In the genomic region with DNA sequence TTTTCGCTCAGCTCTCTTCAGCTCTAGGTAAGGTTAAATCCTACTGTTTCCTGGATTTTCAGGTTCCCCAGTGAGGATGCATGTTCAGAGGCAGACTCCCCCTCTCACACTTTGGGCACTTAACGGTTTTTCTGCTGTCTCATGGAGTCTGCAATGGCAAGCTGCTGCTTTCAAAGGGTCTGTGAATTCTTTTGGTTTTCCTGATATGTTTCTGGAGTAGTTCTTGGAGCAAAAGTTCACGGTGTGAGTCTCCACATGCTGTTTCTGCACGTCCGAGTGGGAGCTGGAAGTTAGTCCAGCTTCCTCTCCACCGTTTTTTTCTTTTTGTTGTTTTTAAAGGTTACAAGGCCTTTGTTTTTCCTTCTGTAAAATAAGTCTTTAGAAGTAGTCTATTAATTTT, we compare ENCODE assay signal across 13 cellular contexts. TPM values are rescaled to one million over a fixed set of nuclear protein-coding genes. Genes with fewer than 3 reads are reported as not detected.
DNase-seq lines count a peak whose midpoint lies in the region; TF ChIP-seq lines count a peak whose summit lies in the region.
"Had no signal": no experiment of that assay in that cellular context is flagged by ENCODE, and none has a peak within 500 bp of the region (broad histone marks: within the 10 kb centered on the region; RNA-seq: fewer than 3 reads in every experiment).

No MANE protein-coding gene starts in this region.

- no peaks in the 10 kb centered on the region for H3K9me3 Mint-ChIP-seq in chondrocyte (ENCODE audit: low read depth)
- H3K9me3 Mint-ChIP-seq: CD4-positive, alpha-beta T cell had no signal

- no peaks in the 10 kb centered on the region for H3K36me3 ChIP-seq in BLaER1 treated with 17β-estradiol and CSF1 and Interleukin-3, amounts not matched to agents 10 nM and 100 nM
- H3K36me3 ChIP-seq in HUES6 (ENCODE audit: control insufficient read depth, insufficient read depth, low read length) = peaks cover 3% of the 10 kb centered on the region; the same call in 1 of the 2 replicates
- H3K36me3 ChIP-seq in mucosa of rectum (ENCODE audit: control insufficient read depth in 2 of 2, insufficient read depth in 2 of 2, low read length in 2 of 2) = no peaks in the 10 kb centered on the region
- H3K36me3 ChIP-seq: Peyer's patch had no signal

- H3K4me3 ChIP-seq in BLaER1 treated with 17β-estradiol and CSF1 and Interleukin-3, amounts not matched to agents 10 nM and 100 nM = no peak overlapping the region
- peak overlapping the region; percentile 33; the same call in 1 of the 2 replicates for H3K4me3 ChIP-seq in HUES6 (ENCODE audit: low read depth, low read length)
- H3K4me3 ChIP-seq in mucosa of rectum (ENCODE audit: low read length in 2 of 2) = no peak overlapping the region
- H3K4me3 ChIP-seq: lung, Peyer's patch had no signal

- H3K27me3 ChIP-seq in BLaER1 treated with 17β-estradiol and CSF1 and Interleukin-3, amounts not matched to agents 10 nM and 100 nM = no peaks in the 10 kb centered on the region
- H3K27me3 ChIP-seq in HUES6 (ENCODE audit: control insufficient read depth, insufficient read depth, low read length) = peaks cover 2% of the 10 kb centered on the region; the same call in 1 of the 2 replicates
- no peaks in the 10 kb centered on the region for H3K27me3 ChIP-seq in mucosa of rectum (ENCODE audit: control insufficient read depth in 2 of 2, insufficient read depth in 2 of 2, low read length in 2 of 2)
- H3K27me3 ChIP-seq: Peyer's patch had no signal

- H3K4me1 ChIP-seq in BLaER1 treated with 17β-estradiol and CSF1 and Interleukin-3, amounts not matched to agents 10 nM and 100 nM = peaks cover 22 to 46% (median 32%) of the 10 kb centered on the region in 10 experiments
- H3K4me1 ChIP-seq in HUES6 (ENCODE audit: control insufficient read depth, insufficient read depth, low read length) (peaks cover 59% of the 10 kb centered on the region), mucosa of rectum (ENCODE audit: control insufficient read depth in 2 of 2, insufficient read depth in 2 of 2, low read length in 2 of 2) (peaks cover 19 to 28% of the 10 kb centered on the region in 2 donors)

- H3K4me1 Mint-ChIP-seq in chondrocyte (ENCODE audit: low read depth) = peaks cover 31% of the 10 kb centered on the region

- H3K4me3 Mint-ChIP-seq in chondrocyte (ENCODE audit: unreplicated experiment) = peak overlapping the region; percentile 59
- H3K4me3 Mint-ChIP-seq: CD4-positive, alpha-beta T cell had no signal

- no peak for TF ChIP-seq CTCF in chondrocyte (IDR thresholded peaks at IDR 0.05)

- H4K20me1 ChIP-seq in BLaER1 treated with 17β-estradiol and CSF1 and Interleukin-3, amounts not matched to agents 10 nM and 100 nM = no peaks in the 10 kb centered on the region

- H3K27me3 Mint-ChIP-seq in chondrocyte (ENCODE audit: low read depth) = no peaks in the 10 kb centered on the region
- H3K27me3 Mint-ChIP-seq: CD4-positive, alpha-beta T cell had no signal

- no peak overlapping the region for H3K9ac ChIP-seq in BLaER1 treated with 17β-estradiol and CSF1 and Interleukin-3, amounts not matched to agents 10 nM and 100 nM
- H3K9ac ChIP-seq in HUES6 (ENCODE audit: low read length) (peak overlapping the region; percentile 65), mucosa of rectum (ENCODE audit: low read depth in 1 of 2, low read length in 2 of 2) (no peak overlapping the region)
- H3K9ac ChIP-seq: KMS-11 had no signal

- H3K27ac Mint-ChIP-seq in chondrocyte (ENCODE audit: unreplicated experiment) = peak overlapping the region; percentile 97
- H3K27ac Mint-ChIP-seq: CD4-positive, alpha-beta T cell had no signal

- no peaks in the 10 kb centered on the region for H3K36me3 Mint-ChIP-seq in chondrocyte (ENCODE audit: low read depth)

- H3K27ac ChIP-seq in BLaER1 treated with 17β-estradiol and CSF1 and Interleukin-3, amounts not matched to agents 10 nM and 100 nM = 0 out of 22 replicates have a peak overlapping the region, but pooled peaks of 1 of the 11 experiments have one; percentile 52
- H3K27ac ChIP-seq in HUES6 (ENCODE audit: low read depth, low read length) = peak overlapping the region; percentile 58; the same call in 1 of the 2 replicates
- peak overlapping the region; percentile 62 to 72 for H3K27ac ChIP-seq in mucosa of rectum (ENCODE audit: low read depth in 2 of 2, low read length in 2 of 2)
- H3K27ac ChIP-seq: KMS-11 had no signal

- no peak for DNase-seq in chondrocyte (ENCODE audit: low spot score)
- no peak for DNase-seq in hippocampal formation (lab: John Stamatoyannopoulos, UW)
- DNase-seq in stimulated activated naive CD4-positive, alpha-beta T cell treated with Interleukin-2 at 50 U/mL for 16 hours (lab: John Stamatoyannopoulos, UW) = no peak
- no peak for DNase-seq in occipital lobe (lab: John Stamatoyannopoulos, UW)
- no peak for DNase-seq in NCI-H2029 treated with DMSO at 0.1 percent for 48 hours (lab: John Stamatoyannopoulos, UW)
- DNase-seq: CD4-positive, alpha-beta T cell; central memory CD4-positive, alpha-beta T cell had no signal

- peaks cover 0 to 11% (median 3%) of the 10 kb centered on the region in 11 experiments; a peak in 4 of 22 replicates for H3K9me3 ChIP-seq in BLaER1 treated with 17β-estradiol and CSF1 and Interleukin-3, amounts not matched to agents 10 nM and 100 nM (replicated peaks in 1 of 11)
- H3K9me3 ChIP-seq in HUES6 (ENCODE audit: control insufficient read depth, insufficient read depth, low read depth, low read length) = no peaks in the 10 kb centered on the region
- no peaks in the 10 kb centered on the region for H3K9me3 ChIP-seq in mucosa of rectum (ENCODE audit: control insufficient read depth in 2 of 2, low read length in 2 of 2)
- H3K9me3 ChIP-seq: Peyer's patch had no signal

- H3K4me2 ChIP-seq in BLaER1 treated with 17β-estradiol and CSF1 and Interleukin-3, amounts not matched to agents 10 nM and 100 nM = peak overlapping the region; percentile 59 to 89 (median 73)
- H3K4me2 ChIP-seq: KMS-11 had no signal

RNA-seq across cellular contexts. Expression of gene DNAJC15, which starts 35.5 kb away (rescaled TPM):
- total RNA-seq in chondrocyte = 18.0 to 24.3 TPM (median 21.6 TPM) in 3 replicates
- total RNA-seq in occipital lobe = 18.1 TPM
